In the genomic region with DNA sequence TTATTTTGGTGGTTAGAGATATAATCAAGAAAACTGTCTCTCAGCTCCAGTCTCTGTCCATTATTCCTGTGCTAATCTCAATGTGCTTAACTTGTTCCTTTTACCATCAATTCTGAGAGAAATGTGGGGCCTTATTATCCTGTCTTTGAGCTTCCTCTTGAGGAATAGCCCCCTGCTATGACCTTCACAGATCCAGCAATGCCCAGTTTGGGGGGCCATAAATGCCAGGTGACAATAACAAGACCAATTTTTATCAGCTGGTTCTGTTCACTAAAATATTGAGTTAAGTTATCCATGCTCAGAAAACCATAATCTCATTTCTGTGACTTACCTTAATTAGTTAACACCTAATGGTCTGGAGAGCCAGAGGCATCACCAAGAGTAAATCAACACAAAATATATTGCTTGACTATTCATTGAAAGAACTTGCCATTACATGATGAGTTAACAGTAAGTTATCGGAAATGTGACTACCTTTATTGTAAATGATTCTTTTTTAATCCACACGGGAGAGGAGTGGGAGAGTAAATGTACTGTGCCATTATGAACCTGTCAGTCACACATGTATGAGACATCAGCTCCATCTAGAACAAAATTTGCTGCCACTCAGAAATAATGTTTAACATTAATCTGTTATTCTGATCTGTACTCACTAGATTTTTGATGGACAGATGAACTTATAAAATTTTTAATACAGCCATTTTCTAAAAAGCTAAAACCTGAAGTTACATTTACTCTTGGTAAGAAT, we compare ENCODE assay signal across 26 cellular contexts.
"Had no signal": no experiment of that assay in that cellular context is flagged by ENCODE, and none has a peak within 500 bp of the region (broad histone marks: within the 10 kb centered on the region; RNA-seq: fewer than 3 reads in every experiment).

No MANE protein-coding gene starts in this region.

- H3K9me3 Mint-ChIP-seq: naive thymus-derived CD8-positive, alpha-beta T cell; natural killer cell treated with Interleukin-12 subunit alpha and Interleukin-12 subunit beta and Interleukin-15 and Interleukin-18, amount 100 ng/mL, for 72 hours; nephron progenitor cell; neural progenitor cell; stimulated activated effector memory CD8-positive, alpha-beta T cell treated with anti-CD3 and anti-CD28 coated beads, Interleukin-12 subunit alpha, Interleukin-12 subunit beta, amount 100 ng/mL, for 72 hours; stimulated activated naive CD8-positive, alpha-beta T cell treated with anti-CD3 and anti-CD28 coated beads, Interleukin-15, Interleukin-2, amounts not matched to agents 100 ng/mL and 50 ng/mL, for 24 hours had no signal

- H3K4me3 ChIP-seq: neural progenitor cell, pancreas, prostate gland, right lobe of liver, sigmoid colon, stomach, thoracic aorta, thyroid gland, tibial nerve, upper lobe of left lung, vagina had no signal

- H3K27me3 ChIP-seq: neural progenitor cell, pancreas, right lobe of liver, sigmoid colon, thyroid gland, tibial nerve, upper lobe of left lung, vagina had no signal

- H3K4me1 Mint-ChIP-seq: naive thymus-derived CD8-positive, alpha-beta T cell; nephron progenitor cell; neural progenitor cell; stimulated activated effector memory CD8-positive, alpha-beta T cell treated with anti-CD3 and anti-CD28 coated beads, Interleukin-12 subunit alpha, Interleukin-12 subunit beta, amount 100 ng/mL, for 72 hours; stimulated activated naive B cell treated with anti-CD40 and anti-IgM and Interleukin-4, amounts not matched to agents 10 μg/mL and 1 μg/mL and 100 μg/mL, for 72 hours had no signal

- H2AFZ ChIP-seq: neural progenitor cell had no signal

- H3K4me3 Mint-ChIP-seq: naive thymus-derived CD8-positive, alpha-beta T cell; natural killer cell treated with Interleukin-12 subunit alpha and Interleukin-12 subunit beta and Interleukin-15 and Interleukin-18, amount 100 ng/mL, for 72 hours; nephron progenitor cell; neural progenitor cell; stimulated activated effector memory CD8-positive, alpha-beta T cell treated with anti-CD3 and anti-CD28 coated beads, Interleukin-12 subunit alpha, Interleukin-12 subunit beta, amount 100 ng/mL, for 72 hours; stimulated activated naive B cell treated with anti-CD40 and anti-IgM and Interleukin-4, amounts not matched to agents 10 μg/mL and 1 μg/mL and 100 μg/mL, for 72 hours; stimulated activated naive CD8-positive, alpha-beta T cell treated with anti-CD3 and anti-CD28 coated beads, Interleukin-15, Interleukin-2, amounts not matched to agents 100 ng/mL and 50 ng/mL, for 24 hours had no signal

- ATAC-seq: naive thymus-derived CD8-positive, alpha-beta T cell; natural killer cell treated with Interleukin-12 subunit alpha and Interleukin-12 subunit beta and Interleukin-15 and Interleukin-18, amount 100 ng/mL, for 72 hours; pancreas; right cardiac atrium; right lobe of liver; stimulated activated effector memory CD8-positive, alpha-beta T cell treated with anti-CD3 and anti-CD28 coated beads, Interleukin-12 subunit alpha, Interleukin-12 subunit beta, amount 100 ng/mL, for 72 hours; stimulated activated naive B cell treated with anti-CD40 and anti-IgM and Interleukin-4, amounts not matched to agents 10 μg/mL and 1 μg/mL and 100 μg/mL, for 72 hours had no signal

- H3K27ac Mint-ChIP-seq: naive thymus-derived CD8-positive, alpha-beta T cell; natural killer cell treated with Interleukin-12 subunit alpha and Interleukin-12 subunit beta and Interleukin-15 and Interleukin-18, amount 100 ng/mL, for 72 hours; nephron progenitor cell; neural progenitor cell; stimulated activated effector memory CD8-positive, alpha-beta T cell treated with anti-CD3 and anti-CD28 coated beads, Interleukin-12 subunit alpha, Interleukin-12 subunit beta, amount 100 ng/mL, for 72 hours; stimulated activated naive B cell treated with anti-CD40 and anti-IgM and Interleukin-4, amounts not matched to agents 10 μg/mL and 1 μg/mL and 100 μg/mL, for 72 hours; stimulated activated naive CD8-positive, alpha-beta T cell treated with anti-CD3 and anti-CD28 coated beads, Interleukin-15, Interleukin-2, amounts not matched to agents 100 ng/mL and 50 ng/mL, for 24 hours had no signal

- DNase-seq: naive thymus-derived CD8-positive, alpha-beta T cell; nephron progenitor cell; occipital lobe; pancreas; right cardiac atrium; right lobe of liver; sigmoid colon; small intestine; stimulated activated CD4-positive, alpha-beta T cell treated with anti-CD3 and anti-CD28 coated beads, Interleukin-15, amount 100 ng/mL, for 24 hours; stimulated activated CD4-positive, alpha-beta T cell treated with anti-CD3 and anti-CD28 coated beads, Interleukin-2, amount 100 ng/mL, for 24 hours; stimulated activated CD4-positive, alpha-beta T cell treated with anti-CD3 and anti-CD28 coated beads, Interleukin-2, amount 100 ng/mL, for 48 hours; stimulated activated CD4-positive, alpha-beta T cell treated with anti-CD3 and anti-CD28 coated beads, Interleukin-4, amount 100 ng/mL, for 24 hours; stimulated activated naive B cell treated with anti-CD40 and anti-IgM and Interleukin-4, amounts not matched to agents 10 μg/mL and 1 μg/mL and 100 μg/mL, for 72 hours; stimulated activated naive CD4-positive, alpha-beta T cell treated with Interleukin-2 at 50 U/mL for 16 hours; stomach; thyroid gland; trophoblast cell; upper lobe of left lung had no signal

- H3K36me3 ChIP-seq: neural progenitor cell, pancreas, prostate gland, right lobe of liver, sigmoid colon, stomach, thoracic aorta, thyroid gland, tibial nerve, upper lobe of left lung, vagina had no signal

- H3K27ac ChIP-seq: neural progenitor cell, pancreas, prostate gland, right lobe of liver, sigmoid colon, stomach, thoracic aorta, thyroid gland, tibial nerve, upper lobe of left lung, vagina had no signal

- H3K4me1 ChIP-seq: neural progenitor cell, pancreas, prostate gland, right lobe of liver, sigmoid colon, stomach, thyroid gland, tibial nerve, upper lobe of left lung, vagina had no signal

- H3K4me2 ChIP-seq: neural progenitor cell had no signal

- H3K36me3 Mint-ChIP-seq: naive thymus-derived CD8-positive, alpha-beta T cell; natural killer cell treated with Interleukin-12 subunit alpha and Interleukin-12 subunit beta and Interleukin-15 and Interleukin-18, amount 100 ng/mL, for 72 hours; neural progenitor cell; stimulated activated effector memory CD8-positive, alpha-beta T cell treated with anti-CD3 and anti-CD28 coated beads, Interleukin-12 subunit alpha, Interleukin-12 subunit beta, amount 100 ng/mL, for 72 hours; stimulated activated naive B cell treated with anti-CD40 and anti-IgM and Interleukin-4, amounts not matched to agents 10 μg/mL and 1 μg/mL and 100 μg/mL, for 72 hours had no signal

- H3K9me3 ChIP-seq: pancreas, prostate gland, right lobe of liver, sigmoid colon, stomach, thoracic aorta, thyroid gland, tibial nerve, upper lobe of left lung, vagina had no signal
